ENCODE assay signal across 20 cellular contexts in genomic region chr16:83059237-83059636, GRCh38.
"Had no signal": no experiment of that assay in that cellular context is flagged by ENCODE, and none has a peak within 500 bp of the region (broad histone marks: within the 10 kb centered on the region; RNA-seq: fewer than 3 reads in every experiment).

No MANE protein-coding gene starts in this region.

- H3K27me3 ChIP-seq: brain microvascular endothelial cell, colonic mucosa, right atrium auricular region, transverse colon, vagina had no signal

- ATAC-seq: activated CD8-positive, alpha-beta T cell treated with anti-CD3 and anti-CD28 coated beads for 36 hours; activated T-helper 17 cell treated with anti-CD3 and anti-CD28 coated beads, Interleukin-2, amount 50 U/mL, for 72 hours; esophagus mucosa; left lobe of liver had no signal

- FAIRE-seq: TTC549 had no signal

- H3K4me3 ChIP-seq: colonic mucosa, right atrium auricular region, transverse colon, vagina had no signal

- H3K27ac Mint-ChIP-seq: activated B cell treated with CpG ODN at 0.5 μM for 24 hours; activated CD8-positive, alpha-beta T cell treated with anti-CD3 and anti-CD28 coated beads for 36 hours; activated T-helper 17 cell treated with anti-CD3 and anti-CD28 coated beads, Interleukin-2, amount 50 U/mL, for 72 hours; stimulated activated naive CD8-positive, alpha-beta T cell treated with anti-CD3 and anti-CD28 coated beads, Interleukin-15, Interleukin-2, amounts not matched to agents 100 ng/mL and 50 ng/mL, for 24 hours had no signal

- H3K4me1 Mint-ChIP-seq: activated B cell treated with CpG ODN at 0.5 μM for 24 hours; activated T-helper 17 cell treated with anti-CD3 and anti-CD28 coated beads, Interleukin-2, amount 50 U/mL, for 72 hours; central memory CD8-positive, alpha-beta T cell had no signal

- H3K9me3 Mint-ChIP-seq: activated B cell treated with CpG ODN at 0.5 μM for 24 hours; activated CD8-positive, alpha-beta T cell treated with anti-CD3 and anti-CD28 coated beads for 36 hours; activated T-helper 17 cell treated with anti-CD3 and anti-CD28 coated beads, Interleukin-2, amount 50 U/mL, for 72 hours; central memory CD8-positive, alpha-beta T cell had no signal

- H3K4me3 Mint-ChIP-seq: activated B cell treated with CpG ODN at 0.5 μM for 24 hours; activated CD8-positive, alpha-beta T cell treated with anti-CD3 and anti-CD28 coated beads for 36 hours; activated T-helper 17 cell treated with anti-CD3 and anti-CD28 coated beads, Interleukin-2, amount 50 U/mL, for 72 hours; central memory CD8-positive, alpha-beta T cell; stimulated activated naive CD8-positive, alpha-beta T cell treated with anti-CD3 and anti-CD28 coated beads, Interleukin-15, Interleukin-2, amounts not matched to agents 100 ng/mL and 50 ng/mL, for 24 hours had no signal

- H3K4me1 ChIP-seq: colonic mucosa, right atrium auricular region, transverse colon, vagina had no signal

- DNase-seq: activated B cell treated with CpG ODN at 0.5 μM for 24 hours; activated CD4-positive, alpha-beta T cell treated with anti-CD3 and anti-CD28 coated beads for 4 hours; activated CD8-positive, alpha-beta T cell treated with anti-CD3 and anti-CD28 coated beads for 36 hours; activated naive CD4-positive, alpha-beta T cell; activated T-cell treated with anti-CD3 and anti-CD28 coated beads, Interleukin-2, amount 50 U/mL, for 1 hour; aorta; brain microvascular endothelial cell; colonic mucosa; islet precursor cell; occipital lobe; SW 1271; transverse colon had no signal

- H3K27me3 Mint-ChIP-seq: stimulated activated naive CD8-positive, alpha-beta T cell treated with anti-CD3 and anti-CD28 coated beads, Interleukin-15, Interleukin-2, amounts not matched to agents 100 ng/mL and 50 ng/mL, for 24 hours had no signal

- H3K36me3 ChIP-seq: brain microvascular endothelial cell, colonic mucosa, right atrium auricular region, transverse colon, vagina had no signal

- H3K27ac ChIP-seq: brain microvascular endothelial cell, colonic mucosa, right atrium auricular region, transverse colon, vagina had no signal
